9 cellular contexts compared by ENCODE assay signal in the genomic region with DNA sequence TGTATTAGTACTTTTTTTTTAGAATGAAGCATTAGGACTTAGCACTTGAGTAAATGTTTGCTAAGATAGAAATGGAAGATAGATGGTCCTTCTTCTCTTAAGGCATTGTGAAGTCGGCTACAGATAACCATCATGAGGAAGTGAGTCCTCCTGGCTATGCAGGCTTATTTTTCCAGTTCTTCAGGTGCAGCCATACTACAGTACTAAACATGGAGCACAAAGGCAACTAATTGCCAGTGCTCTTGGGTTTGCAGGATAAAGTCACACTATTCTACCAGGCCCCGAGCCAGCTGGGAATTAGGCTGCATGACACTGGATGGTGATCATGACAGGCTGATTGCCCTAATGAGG.
DNase-seq lines count a peak whose midpoint lies in the region; ATAC-seq and TF ChIP-seq lines count a peak whose summit lies in the region.
"Had no signal": no experiment of that assay in that cellular context is flagged by ENCODE, and none has a peak within 500 bp of the region (broad histone marks: within the 10 kb centered on the region; RNA-seq: fewer than 3 reads in every experiment).

No MANE protein-coding gene starts in this region.

- CTCF ChIA-PET in RWPE1 (lab: Yijun Ruan, JAX) = no interaction called here

- H3K27ac Mint-ChIP-seq in CD4-positive, CD25-positive, alpha-beta regulatory T cell = peak overlapping the region; percentile 98 to 100 (median 99)
- peak overlapping the region; percentile 98 for H3K27ac Mint-ChIP-seq in central memory CD8-positive, alpha-beta T cell (ENCODE audit: low read depth)

- POLR2A ChIA-PET in RWPE1 (lab: Yijun Ruan, JAX; ENCODE audit: low non-redundant PET) = no interaction called here

- H3K9me3 ChIP-seq in CD4-positive, CD25-positive, alpha-beta regulatory T cell (ENCODE audit: control insufficient read depth in 2 of 2, low read length in 2 of 2) = no peaks in the 10 kb centered on the region
- no peaks in the 10 kb centered on the region for H3K9me3 ChIP-seq in neuron (ENCODE audit: low read length)

- peaks cover 11 to 58% (median 33%) of the 10 kb centered on the region in 4 donors for H3K4me1 Mint-ChIP-seq in CD4-positive, CD25-positive, alpha-beta regulatory T cell
- H3K4me1 Mint-ChIP-seq in central memory CD8-positive, alpha-beta T cell = peaks cover 35% of the 10 kb centered on the region

- H3K4me3 ChIP-seq in CD4-positive, CD25-positive, alpha-beta regulatory T cell (ENCODE audit: low read depth, low read length) = peak overlapping the region; percentile 99
- peak overlapping the region; percentile 32 for H3K4me3 ChIP-seq in neuron (ENCODE audit: low read length)

- no peak for ATAC-seq in CD4-positive, CD25-positive, alpha-beta regulatory T cell (ENCODE audit: low read depth in 2 of 2)
- ATAC-seq in HG03159 (IDR thresholded peaks at IDR 0.05; ENCODE audit: unreplicated experiment) = peak; percentile 4
- ATAC-seq in central memory CD8-positive, alpha-beta T cell (replicated peaks; ENCODE audit: extremely low read depth, poor library complexity, severe bottlenecking) = no peak

- peak overlapping the region; percentile 92 to 100 (median 98) for H3K4me3 Mint-ChIP-seq in CD4-positive, CD25-positive, alpha-beta regulatory T cell
- peak overlapping the region; percentile 93 for H3K4me3 Mint-ChIP-seq in central memory CD8-positive, alpha-beta T cell

- TF ChIP-seq CTCF in RWPE1 (conservative IDR thresholded peaks at IDR 0.05; ENCODE audit: low read depth) = no peak

- H3K36me3 Mint-ChIP-seq in CD4-positive, CD25-positive, alpha-beta regulatory T cell = peaks cover 32% of the 10 kb centered on the region
- H3K36me3 Mint-ChIP-seq in central memory CD8-positive, alpha-beta T cell (ENCODE audit: insufficient read depth) = peaks cover 37% of the 10 kb centered on the region

- H3K27ac ChIP-seq in CD4-positive, CD25-positive, alpha-beta regulatory T cell (ENCODE audit: insufficient read depth, low read length, poor library complexity, severe bottlenecking) = peak overlapping the region; percentile 95
- H3K27ac ChIP-seq in RWPE1 = no peak overlapping the region

- H3K9me3 Mint-ChIP-seq in CD4-positive, CD25-positive, alpha-beta regulatory T cell = no peaks in the 10 kb centered on the region
- no peaks in the 10 kb centered on the region for H3K9me3 Mint-ChIP-seq in central memory CD8-positive, alpha-beta T cell

- no peaks in the 10 kb centered on the region for H3K27me3 Mint-ChIP-seq in CD4-positive, CD25-positive, alpha-beta regulatory T cell
- H3K27me3 Mint-ChIP-seq in central memory CD8-positive, alpha-beta T cell = no peaks in the 10 kb centered on the region

- H3K27me3 ChIP-seq in CD4-positive, CD25-positive, alpha-beta regulatory T cell (ENCODE audit: control insufficient read depth, insufficient read depth, low read length) = no peaks in the 10 kb centered on the region
- H3K27me3 ChIP-seq in neuron (ENCODE audit: insufficient read depth, low read length) = no peaks in the 10 kb centered on the region

- DNase-seq in CD4-positive, CD25-positive, alpha-beta regulatory T cell = no peak
- DNase-seq in central memory CD8-positive, alpha-beta T cell (ENCODE audit: low spot score in 2 of 2) = no peak
- DNase-seq in RWPE1 (ENCODE audit: low spot score) (no peak), HuH-7.5 (ENCODE audit: low spot score) (no peak), middle frontal gyrus (ENCODE audit: extremely low spot score, low spot score) (no peak), NCI-H2171 (lab: John Stamatoyannopoulos, UW) (no peak)
- DNase-seq: NCI-H526 had no signal

- no peak overlapping the region for H2AFZ ChIP-seq in neuron (ENCODE audit: low read depth, low read length)

- H3K36me3 ChIP-seq in CD4-positive, CD25-positive, alpha-beta regulatory T cell (ENCODE audit: control insufficient read depth, insufficient read depth, low read length) = peaks cover 9% of the 10 kb centered on the region
- H3K36me3 ChIP-seq in neuron (ENCODE audit: insufficient read depth, low read length) = no peaks in the 10 kb centered on the region

- peaks cover 69% of the 10 kb centered on the region for H3K4me1 ChIP-seq in CD4-positive, CD25-positive, alpha-beta regulatory T cell (ENCODE audit: control insufficient read depth, insufficient read depth, low read length, poor library complexity, severe bottlenecking)
- peaks cover 50% of the 10 kb centered on the region for H3K4me1 ChIP-seq in neuron (ENCODE audit: insufficient read depth, low read length)
